ENCODE assay signal across 13 cellular contexts in the genomic region with DNA sequence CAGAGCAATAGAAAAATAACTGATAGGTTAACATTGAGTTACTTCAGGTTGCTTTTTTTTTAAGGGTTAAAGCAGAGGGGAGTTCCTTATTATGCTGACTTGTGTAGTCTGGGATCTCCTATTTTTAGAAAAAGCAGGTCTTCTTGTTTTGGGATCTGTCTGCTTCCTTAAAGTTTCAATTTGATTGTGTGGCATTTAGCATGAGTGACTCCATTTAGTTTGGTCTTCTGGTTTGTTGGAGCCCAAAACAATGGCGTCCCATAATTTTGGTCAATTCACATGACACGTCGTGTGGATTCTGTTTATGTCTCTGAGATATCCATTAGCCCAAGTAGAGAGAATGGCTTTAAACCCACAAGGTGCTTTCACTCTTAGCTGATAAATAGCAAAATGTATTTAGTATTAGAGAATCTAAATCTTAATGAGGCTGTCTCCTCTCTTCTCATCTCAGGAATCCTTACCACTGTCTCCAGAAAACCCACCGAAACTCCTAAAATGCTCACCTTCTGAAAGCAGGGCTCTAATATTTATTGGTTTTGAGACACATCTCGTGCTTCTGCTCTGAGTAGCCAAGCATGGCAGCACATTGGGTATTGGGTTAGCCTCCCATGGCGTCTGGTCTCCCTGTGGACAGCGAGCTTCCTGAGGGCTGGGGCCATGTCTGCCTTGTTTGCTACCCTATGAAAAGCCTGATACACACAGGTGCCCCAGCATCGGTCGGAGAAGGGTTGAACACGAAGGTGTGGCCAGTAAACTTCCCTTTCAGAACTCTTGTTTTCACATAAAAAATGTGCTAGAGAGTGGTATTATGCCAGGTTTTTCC.
DNase-seq lines count a peak whose midpoint lies in the region; ATAC-seq and TF ChIP-seq lines count a peak whose summit lies in the region.
"Had no signal": no experiment of that assay in that cellular context is flagged by ENCODE, and none has a peak within 500 bp of the region (broad histone marks: within the 10 kb centered on the region; RNA-seq: fewer than 3 reads in every experiment).

No MANE protein-coding gene starts in this region.

- in situ Hi-C loops in transverse colon (cut with MboI; ENCODE audit: low pct_ligation_motif_present in 1 of 4, low pct_unique_long_range_greater_than_20kb in 1 of 4, low sequenced_read_pairs in 3 of 4), result no loop called here

- no peak for TF ChIP-seq EP300 in transverse colon (IDR thresholded peaks at IDR 0.05; ENCODE audit: low read depth)

- 78 to 93% methylated on average over 3 to 10 of the region's 10 CpGs for WGBS in transverse colon (ENCODE audit: low coverage in 1 of 2), 2 donors

- POLR2A ChIA-PET in Caco-2 (lab: Charles Lee), result no interaction called here
- POLR2A ChIA-PET in A673 (lab: Charles Lee; ENCODE audit: low non-redundant PET), result no interaction called here

- CTCF ChIA-PET in Caco-2 (lab: Charles Lee), result no interaction called here
- CTCF ChIA-PET in A673 (lab: Charles Lee), result no interaction called here

- no peaks in the 10 kb centered on the region for H3K9me2 ChIP-seq in Karpas-422 (replicated peaks; ENCODE audit: insufficient read depth, low read length)

- no peak overlapping the region for H2AFZ ChIP-seq in Karpas-422 (ENCODE audit: low read length)

- no peaks in the 10 kb centered on the region for H3K9me3 Mint-ChIP-seq in Caco-2 (ENCODE audit: unreplicated experiment)

- H3K27me3 ChIP-seq in Karpas-422 (ENCODE audit: low read length) (no peaks in the 10 kb centered on the region), neutrophil (no peaks in the 10 kb centered on the region), Caco-2 (replicated peaks; ENCODE audit: control insufficient read depth, insufficient read depth, low read length) (no peaks in the 10 kb centered on the region), A673 (replicated peaks; ENCODE audit: insufficient read depth, low read depth, low read length, poor library complexity) (no peaks in the 10 kb centered on the region), transverse colon (no peaks in the 10 kb centered on the region)
- H3K27me3 ChIP-seq: body of pancreas had no signal

- H3K27ac ChIP-seq in Karpas-422 (ENCODE audit: low read length) (peak overlapping the region; percentile 71), neutrophil (peak overlapping the region; percentile 89), A673 (ENCODE audit: low read depth, low read length, poor library complexity, severe bottlenecking) (no peak overlapping the region), transverse colon (peak overlapping the region in 1 of 4 donors; percentile 55)
- H3K27ac ChIP-seq: body of pancreas, WERI-Rb-1 had no signal

- no peak for TF ChIP-seq CTCF in neutrophil (IDR thresholded peaks at IDR 0.05)
- TF ChIP-seq CTCF in Caco-2 (IDR thresholded peaks at IDR 0.05; ENCODE audit: insufficient read depth in 1 of 2, low read depth in 1 of 2, low read length in 1 of 2, severe bottlenecking in 1 of 2, unreplicated experiment in 1 of 2), result no peak
- TF ChIP-seq CTCF in A673 (conservative IDR thresholded peaks at IDR 0.05; ENCODE audit: low read depth, low read length), result no peak
- TF ChIP-seq CTCF in transverse colon (IDR thresholded peaks at IDR 0.05), result no peak

- H4K20me1 ChIP-seq in Karpas-422 (ENCODE audit: insufficient read depth, low read depth, low read length), result no peaks in the 10 kb centered on the region

- ATAC-seq in GM18909 (IDR thresholded peaks at IDR 0.05; ENCODE audit: poor library complexity, unreplicated experiment), result peak; percentile 48
- peak; percentile 36 for ATAC-seq in GM21786 (IDR thresholded peaks at IDR 0.05; ENCODE audit: unreplicated experiment)
- ATAC-seq: body of pancreas had no signal

- peak overlapping the region; percentile 50 for H3K4me2 ChIP-seq in Karpas-422 (ENCODE audit: low read depth, low read length, poor library complexity, severe bottlenecking)

- H3K9me3 ChIP-seq in Karpas-422 (ENCODE audit: low read length) (no peaks in the 10 kb centered on the region), neutrophil (no peaks in the 10 kb centered on the region), Caco-2 (no peaks in the 10 kb centered on the region), A673 (ENCODE audit: low read depth, low read length, poor library complexity, severe bottlenecking) (no peaks in the 10 kb centered on the region), transverse colon (no peaks in the 10 kb centered on the region)
- H3K9me3 ChIP-seq: body of pancreas had no signal

- no peak overlapping the region for H3K4me3 Mint-ChIP-seq in Caco-2 (ENCODE audit: unreplicated experiment)

- H3K27me3 Mint-ChIP-seq in Caco-2 (ENCODE audit: insufficient read depth, unreplicated experiment), result no peaks in the 10 kb centered on the region

- H3K27ac Mint-ChIP-seq in Caco-2 (ENCODE audit: unreplicated experiment), result no peak overlapping the region

- H3K36me3 ChIP-seq in Karpas-422 (ENCODE audit: insufficient read depth, low read length), result peaks cover 11% of the 10 kb centered on the region; the same call in 1 of the 2 replicates
- H3K36me3 ChIP-seq in neutrophil, result peaks cover 17% of the 10 kb centered on the region
- peaks cover 2% of the 10 kb centered on the region; the same call in 1 of the 2 replicates for H3K36me3 ChIP-seq in Caco-2 (ENCODE audit: control insufficient read depth, insufficient read depth, low read length)
- no peaks in the 10 kb centered on the region for H3K36me3 ChIP-seq in A673 (ENCODE audit: insufficient read depth, low read length, poor library complexity, severe bottlenecking)
- H3K36me3 ChIP-seq in transverse colon, result peaks cover 0 to 5% (median 0%) of the 10 kb centered on the region in 4 donors

- no peaks in the 10 kb centered on the region for H3K79me2 ChIP-seq in Karpas-422 (ENCODE audit: low read length)

- H3K9ac ChIP-seq in Karpas-422 (ENCODE audit: low read length), result no peak overlapping the region

- intact Hi-C loops in Caco-2 (cut with micrococcal nuclease; ENCODE audit: unreplicated experiment), result no loop called here
- intact Hi-C loops in A673 (cut with micrococcal nuclease; ENCODE audit: unreplicated experiment), result no loop called here
- intact Hi-C loops in transverse colon (cut with DNase I; ENCODE audit: low total_unique reads), result no loop called here

- BruUV-seq in Caco-2 (replicated peaks; lab: Mats Ljungman, UMichigan), result no TSS peak
- BruUV-seq in A673 (replicated peaks; lab: Mats Ljungman, UMichigan), result no TSS peak

- H3K36me3 Mint-ChIP-seq in Caco-2 (ENCODE audit: insufficient read depth, unreplicated experiment), result peaks cover 59% of the 10 kb centered on the region

- no peak for DNase-seq in Karpas-422
- no peak for DNase-seq in Caco-2
- DNase-seq in pons (ENCODE audit: low spot score), result no peak
- DNase-seq in A673 (ENCODE audit: low spot score), result no peak
- DNase-seq in transverse colon, result no peak
- DNase-seq: H7, Kasumi-1 had no signal

- H3K4me1 Mint-ChIP-seq in Caco-2 (ENCODE audit: low read depth, unreplicated experiment), result no peaks in the 10 kb centered on the region

- H3K4me1 ChIP-seq in Karpas-422 (ENCODE audit: low read length), result peaks cover 44% of the 10 kb centered on the region
- peaks cover 17 to 30% of the 10 kb centered on the region in 2 experiments for H3K4me1 ChIP-seq in neutrophil (ENCODE audit: control insufficient read depth in 1 of 2, insufficient read depth in 1 of 2, low read depth in 1 of 2, low read length in 1 of 2)
- no peaks in the 10 kb centered on the region for H3K4me1 ChIP-seq in Caco-2
- H3K4me1 ChIP-seq in A673 (ENCODE audit: insufficient read depth, low read length, poor library complexity, severe bottlenecking), result no peaks in the 10 kb centered on the region
- no peaks in the 10 kb centered on the region for H3K4me1 ChIP-seq in transverse colon
- H3K4me1 ChIP-seq: body of pancreas had no signal

- H3K4me3 ChIP-seq in Karpas-422 (ENCODE audit: low read length), result peak overlapping the region; percentile 29; the same call in 1 of the 2 replicates
- H3K4me3 ChIP-seq in neutrophil (ENCODE audit: low read depth in 1 of 2, low read length in 1 of 2), result no peak overlapping the region
- no peak overlapping the region for H3K4me3 ChIP-seq in Caco-2 (ENCODE audit: low read depth, low read length)
- H3K4me3 ChIP-seq in A673 (ENCODE audit: low read depth, low read length, poor library complexity, severe bottlenecking), result no peak overlapping the region
- H3K4me3 ChIP-seq in transverse colon, result no peak overlapping the region
- H3K4me3 ChIP-seq: body of pancreas, lung had no signal

- TF ChIP-seq POLR2A in transverse colon (IDR thresholded peaks at IDR 0.05), result no peak
